Comparison of ENCODE assay signal across 25 cellular contexts in the genomic region with DNA sequence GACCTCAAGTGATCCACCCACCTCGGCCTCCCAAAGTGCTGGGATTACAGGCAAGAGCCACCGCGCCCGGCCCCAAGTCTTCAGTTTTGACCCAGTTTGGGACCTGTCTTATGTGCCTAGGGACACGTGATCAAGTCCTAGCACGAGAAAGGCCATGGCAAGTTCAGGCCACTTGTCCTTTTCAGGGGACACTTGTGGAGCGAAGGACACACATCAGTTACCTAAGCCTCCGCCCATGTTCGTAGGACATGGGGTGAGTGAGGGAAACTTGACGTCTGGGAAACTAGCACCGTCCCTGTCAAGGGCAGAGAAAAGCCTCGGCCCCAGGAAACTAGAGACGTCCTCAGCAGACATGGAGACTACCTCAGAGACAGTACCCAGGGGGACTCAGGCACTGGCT.
"Had no signal": no experiment of that assay in that cellular context is flagged by ENCODE, and none has a peak within 500 bp of the region (broad histone marks: within the 10 kb centered on the region; RNA-seq: fewer than 3 reads in every experiment).

No MANE protein-coding gene starts in this region.

- H3K27ac ChIP-seq: ascending aorta, esophagus muscularis mucosa, foreskin keratinocyte, right atrium auricular region, testis, transverse colon, uterus, VCaP had no signal

- ATAC-seq: foreskin keratinocyte; left lobe of liver; naive thymus-derived CD4-positive, alpha-beta T cell had no signal

- H3K27me3 ChIP-seq: ascending aorta, esophagus muscularis mucosa, foreskin keratinocyte, heart left ventricle, right atrium auricular region, testis, transverse colon, uterus had no signal

- H3K4me2 ChIP-seq: smooth muscle cell had no signal

- DNase-seq: activated CD4-positive, alpha-beta T cell treated with anti-CD3 and anti-CD28 coated beads for 48 hours; activated CD4-positive, alpha-beta T cell treated with anti-CD3 and anti-CD28 coated beads, Interleukin-2, amount 50 U/mL, for 48 hours; activated CD8-positive, alpha-beta memory T cell treated with anti-CD3 and anti-CD28 coated beads for 24 hours; activated gamma-delta T cell; activated naive CD4-positive, alpha-beta T cell treated with anti-CD3 and anti-CD28 coated beads, Interleukin-2, amount 10 ng/mL, durations not matched to agents 7 days and 5 days; activated naive CD8-positive, alpha-beta T cell treated with anti-CD3 and anti-CD28 coated beads, Interleukin-2, amount 10 ng/mL, durations not matched to agents 7 days and 5 days; caudate nucleus; cortex of kidney; foreskin keratinocyte; heart left ventricle; naive thymus-derived CD4-positive, alpha-beta T cell; nucleus accumbens; stimulated activated CD4-positive, alpha-beta T cell treated with anti-CD3 and anti-CD28 coated beads, Interleukin-15, amount 100 ng/mL, for 24 hours; stimulated activated naive CD4-positive, alpha-beta T cell treated with Interleukin-2 at 50 U/mL for 16 hours; SW 1271; T-helper 9 cell; testis; transverse colon; uterus had no signal

- H3K36me3 ChIP-seq: right atrium auricular region, transverse colon, uterus had no signal

- H3K4me3 ChIP-seq: ascending aorta, esophagus muscularis mucosa, right atrium auricular region, smooth muscle cell, testis, transverse colon, uterus had no signal

- H3K4me1 ChIP-seq: ascending aorta, foreskin keratinocyte, transverse colon, uterus had no signal

- H3K9me3 ChIP-seq: ascending aorta, esophagus muscularis mucosa, heart left ventricle, right atrium auricular region, testis, transverse colon, uterus had no signal
